ENCODE assay signal across 10 cellular contexts in genomic region chr2:75592028-75592427, GRCh38. TPM values are rescaled to one million over a fixed set of nuclear protein-coding genes. Genes with fewer than 3 reads are reported as not detected.
DNase-seq lines count a peak whose midpoint lies in the region; FAIRE-seq and TF ChIP-seq lines count a peak whose summit lies in the region.
"Had no signal": no experiment of that assay in that cellular context is flagged by ENCODE, and none has a peak within 500 bp of the region (broad histone marks: within the 10 kb centered on the region; RNA-seq: fewer than 3 reads in every experiment).

No MANE protein-coding gene starts in this region.

- no peaks in the 10 kb centered on the region for H3K9me3 ChIP-seq in adipocyte (ENCODE audit: control insufficient read depth, low read length)

- H3K27me3 ChIP-seq in adipocyte (replicated peaks; ENCODE audit: control insufficient read depth, insufficient read depth, low read length) = no peaks in the 10 kb centered on the region

- no peak overlapping the region for H3K4me3 ChIP-seq in adipocyte (ENCODE audit: low read length)

- no peak overlapping the region for H3K27ac Mint-ChIP-seq in activated T-helper 1 cell treated with anti-CD3 and anti-CD28 coated beads, Interleukin-12 subunit alpha, Interleukin-12 subunit beta, Interleukin-2, Interleukin-4 antibody, amounts not matched to agents 30 ng/mL and 10 ng/mL and 1 ng/mL, durations not matched to agents 14 hours and 24 hours and 36 hours
- H3K27ac Mint-ChIP-seq: activated naive CD8-positive, alpha-beta T cell had no signal

- H3K36me3 ChIP-seq in adipocyte (ENCODE audit: control insufficient read depth, insufficient read depth, low read length, severe bottlenecking) = no peaks in the 10 kb centered on the region

- H3K27me3 Mint-ChIP-seq in activated T-helper 1 cell treated with anti-CD3 and anti-CD28 coated beads, Interleukin-12 subunit alpha, Interleukin-12 subunit beta, Interleukin-2, Interleukin-4 antibody, amounts not matched to agents 30 ng/mL and 10 ng/mL and 1 ng/mL, durations not matched to agents 14 hours and 24 hours and 36 hours (ENCODE audit: insufficient read depth) = peaks cover 8% of the 10 kb centered on the region

- peaks cover 53% of the 10 kb centered on the region for H3K4me1 ChIP-seq in adipocyte (ENCODE audit: control insufficient read depth, insufficient read depth, low read length)

- no peak overlapping the region for H3K9ac ChIP-seq in adipocyte (ENCODE audit: low read length)

- H3K4me3 Mint-ChIP-seq in activated T-helper 1 cell treated with anti-CD3 and anti-CD28 coated beads, Interleukin-12 subunit alpha, Interleukin-12 subunit beta, Interleukin-2, Interleukin-4 antibody, amounts not matched to agents 30 ng/mL and 10 ng/mL and 1 ng/mL, durations not matched to agents 14 hours and 24 hours and 36 hours = no peak overlapping the region
- H3K4me3 Mint-ChIP-seq: activated naive CD8-positive, alpha-beta T cell had no signal

- peak; percentile 77 for FAIRE-seq in HTR-8/SVneo (lab: Jason Lieb, UNC)
- no peak for FAIRE-seq in GM12891 (lab: Jason Lieb, UNC)
- FAIRE-seq: endometrium had no signal

- intact Hi-C loops in activated T-helper 1 cell treated with anti-CD3 and anti-CD28 coated beads, Interleukin-12 subunit alpha, Interleukin-12 subunit beta, Interleukin-2, Interleukin-4 antibody, amounts not matched to agents 30 ng/mL and 10 ng/mL and 1 ng/mL, durations not matched to agents 14 hours and 24 hours and 36 hours (cut with micrococcal nuclease) = no loop called here

- no peak for TF ChIP-seq POLR2A in GM12891 (IDR thresholded peaks at IDR 0.05; ENCODE audit: low read depth, low read length)

- no peaks in the 10 kb centered on the region for H3K9me3 Mint-ChIP-seq in activated T-helper 1 cell treated with anti-CD3 and anti-CD28 coated beads, Interleukin-12 subunit alpha, Interleukin-12 subunit beta, Interleukin-2, Interleukin-4 antibody, amounts not matched to agents 30 ng/mL and 10 ng/mL and 1 ng/mL, durations not matched to agents 14 hours and 24 hours and 36 hours

- no peaks in the 10 kb centered on the region for H3K36me3 Mint-ChIP-seq in activated T-helper 1 cell treated with anti-CD3 and anti-CD28 coated beads, Interleukin-12 subunit alpha, Interleukin-12 subunit beta, Interleukin-2, Interleukin-4 antibody, amounts not matched to agents 30 ng/mL and 10 ng/mL and 1 ng/mL, durations not matched to agents 14 hours and 24 hours and 36 hours (ENCODE audit: low read depth)
- H3K36me3 Mint-ChIP-seq: activated naive CD8-positive, alpha-beta T cell had no signal

- peak; percentile 38 for DNase-seq in DMS53 treated with DMSO at 0.1 percent for 48 hours (lab: John Stamatoyannopoulos, UW; ENCODE audit: unreplicated experiment)
- DNase-seq in HTR-8/SVneo (ENCODE audit: insufficient read length, low spot score) = peak; percentile 48
- DNase-seq in adipocyte (ENCODE audit: low read depth) = peak; percentile 61
- peak; percentile 90 for DNase-seq in kidney tubule cell (ENCODE audit: low spot score)
- no peak for DNase-seq in central memory CD4-positive, alpha-beta T cell
- DNase-seq in GM12891 (ENCODE audit: insufficient read length, low spot score) = no peak
- no peak for DNase-seq in ecto neural progenitor cell (ENCODE audit: low spot score)
- no peak for DNase-seq in activated T-helper 1 cell treated with anti-CD3 and anti-CD28 coated beads, Interleukin-12 subunit alpha, Interleukin-12 subunit beta, Interleukin-2, Interleukin-4 antibody, amounts not matched to agents 30 ng/mL and 10 ng/mL and 1 ng/mL, durations not matched to agents 14 hours and 24 hours and 36 hours (ENCODE audit: low spot score)

- no peaks in the 10 kb centered on the region for H3K4me1 Mint-ChIP-seq in activated T-helper 1 cell treated with anti-CD3 and anti-CD28 coated beads, Interleukin-12 subunit alpha, Interleukin-12 subunit beta, Interleukin-2, Interleukin-4 antibody, amounts not matched to agents 30 ng/mL and 10 ng/mL and 1 ng/mL, durations not matched to agents 14 hours and 24 hours and 36 hours (ENCODE audit: low read depth)

TF ChIP-seq in GM12891, 5 proteins besides CTCF, POLR2A, EP300 and RAD21:
- no peak for TF ChIP-seq TAF1 (IDR thresholded peaks at IDR 0.05; ENCODE audit: low read depth, low read length)
- no peak for TF ChIP-seq POLR2AphosphoS5 (IDR thresholded peaks at IDR 0.05; ENCODE audit: low read depth, low read length)
- no peak for TF ChIP-seq PAX5 (IDR thresholded peaks at IDR 0.05; ENCODE audit: insufficient read depth, low read length, severe bottlenecking)
- TF ChIP-seq SPI1 (IDR thresholded peaks at IDR 0.05; ENCODE audit: low read depth, low read length) = no peak
- no peak for TF ChIP-seq POU2F2 (IDR thresholded peaks at IDR 0.05; ENCODE audit: low read depth, low read length)

RNA-seq across cellular contexts. Expression of gene EVA1A, which starts 31.3 kb away (rescaled TPM):
- not detected for polyA plus RNA-seq in GM12891 (2012; ENCODE audit: low read depth, missing spikeins)
- total RNA-seq in activated T-helper 1 cell treated with anti-CD3 and anti-CD28 coated beads, Interleukin-12 subunit alpha, Interleukin-12 subunit beta, Interleukin-2, Interleukin-4 antibody, amounts not matched to agents 30 ng/mL and 10 ng/mL and 1 ng/mL, durations not matched to agents 14 hours and 24 hours and 36 hours = not detected in 2 replicates

RNA-seq across cellular contexts. Expression of gene MRPL19, which starts 54.6 kb away (rescaled TPM):
- polyA plus RNA-seq in GM12891 (2012; ENCODE audit: low read depth, missing spikeins) = 35.2 TPM
- 74.5 and 75.0 TPM in 2 replicates for total RNA-seq in activated T-helper 1 cell treated with anti-CD3 and anti-CD28 coated beads, Interleukin-12 subunit alpha, Interleukin-12 subunit beta, Interleukin-2, Interleukin-4 antibody, amounts not matched to agents 30 ng/mL and 10 ng/mL and 1 ng/mL, durations not matched to agents 14 hours and 24 hours and 36 hours

Comparison
In these comparisons a context has a peak if more than half of its experiments do, and no peak if none do; other contexts are left out.
1. DNase-seq: peak in DMS53 treated with DMSO at 0.1 percent for 48 hours (single experiment), HTR-8/SVneo (single experiment), adipocyte (single experiment) and kidney tubule cell (single experiment); none in central memory CD4-positive, alpha-beta T cell (single experiment), GM12891 (single experiment), ecto neural progenitor cell (single experiment) and activated T-helper 1 cell treated with anti-CD3 and anti-CD28 coated beads, Interleukin-12 subunit alpha, Interleukin-12 subunit beta, Interleukin-2, Interleukin-4 antibody, amounts not matched to agents 30 ng/mL and 10 ng/mL and 1 ng/mL, durations not matched to agents 14 hours and 24 hours and 36 hours (single experiment).